ENCODE assay signal across 13 cellular contexts in the genomic region with DNA sequence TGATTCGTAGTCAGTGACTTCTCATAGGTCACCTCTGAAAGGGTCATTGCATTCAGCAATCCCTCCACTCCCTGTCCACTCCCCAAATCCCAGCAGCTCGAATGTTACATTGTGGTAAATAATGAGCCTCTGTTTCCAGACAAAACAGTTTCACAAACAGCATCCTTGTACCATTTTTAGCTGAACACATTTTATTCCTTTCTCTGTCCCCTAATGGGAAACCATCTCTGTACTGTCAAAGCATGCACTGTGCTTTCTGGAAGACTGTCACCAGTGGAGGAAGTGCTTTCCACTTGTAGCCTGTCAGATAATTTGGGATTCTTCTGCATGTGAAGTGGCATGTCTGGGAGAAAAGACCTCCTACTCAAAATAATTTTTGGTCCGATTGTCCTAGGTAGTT.
DNase-seq lines count a peak whose midpoint lies in the region; ATAC-seq and TF ChIP-seq lines count a peak whose summit lies in the region.
"Had no signal": no experiment of that assay in that cellular context is flagged by ENCODE, and none has a peak within 500 bp of the region (broad histone marks: within the 10 kb centered on the region; RNA-seq: fewer than 3 reads in every experiment).

No MANE protein-coding gene starts in this region.

- no peak for TF ChIP-seq CTCF in tibial nerve (IDR thresholded peaks at IDR 0.05)
- TF ChIP-seq CTCF in lower leg skin (IDR thresholded peaks at IDR 0.05) = no peak
- no peak for TF ChIP-seq CTCF in mucosa of descending colon (IDR thresholded peaks at IDR 0.05)

- DNase-seq in RPMI7951 (ENCODE audit: low read depth) = peak; percentile 23
- DNase-seq in foreskin melanocyte = peak; percentile 24
- DNase-seq in pons (ENCODE audit: low spot score) = peak; percentile 80
- DNase-seq in tibial nerve (ENCODE audit: low spot score in 2 of 2) = no peak
- no peak for DNase-seq in ecto neural progenitor cell (ENCODE audit: low spot score)
- no peak for DNase-seq in lower leg skin (ENCODE audit: low spot score in 2 of 2)
- DNase-seq in mucosa of descending colon = no peak
- DNase-seq: ACHN; CD4-positive, alpha-beta T cell; DMS79; H7 had no signal

- intact Hi-C loops in lower leg skin (cut with DNase I; ENCODE audit: low total_unique reads) (no loop called here), mucosa of descending colon (cut with DNase I, micrococcal nuclease) (no loop called here)

- peak overlapping the region; percentile 36 to 73 (median 65) for H3K27ac ChIP-seq in tibial nerve

- no peaks in the 10 kb centered on the region for H3K27me3 ChIP-seq in tibial nerve

- H3K9me3 ChIP-seq in tibial nerve = no peaks in the 10 kb centered on the region
- no peaks in the 10 kb centered on the region for H3K9me3 ChIP-seq in mucosa of descending colon

- no peak for TF ChIP-seq POLR2A in tibial nerve (IDR thresholded peaks at IDR 0.05)
- TF ChIP-seq POLR2A in lower leg skin (IDR thresholded peaks at IDR 0.05) = no peak

- peaks cover 0 to 17% (median 5%) of the 10 kb centered on the region in 4 donors for H3K4me1 ChIP-seq in tibial nerve
- H3K4me1 ChIP-seq in mucosa of descending colon (ENCODE audit: low read depth) = no peaks in the 10 kb centered on the region

- 34 to 50% methylated on average over 3 of the region's 3 CpGs for WGBS in tibial nerve, 2 donors
- WGBS in lower leg skin, 2 donors = 70 to 71% methylated on average over 3 of the region's 3 CpGs

- no peaks in the 10 kb centered on the region for H3K36me3 ChIP-seq in tibial nerve
- H3K36me3 ChIP-seq in mucosa of descending colon (ENCODE audit: low read depth) = no peaks in the 10 kb centered on the region

- H3K4me3 ChIP-seq in tibial nerve (no peak overlapping the region), lower leg skin (ENCODE audit: low read depth, poor library complexity, severe bottlenecking) (no peak overlapping the region), mucosa of descending colon (no peak overlapping the region)
- H3K4me3 ChIP-seq: GM12878, GM23338 had no signal

- no peak for ATAC-seq in mucosa of descending colon
- ATAC-seq: GM12878, GM23338 had no signal

- TF ChIP-seq EP300 in tibial nerve (IDR thresholded peaks at IDR 0.05) = peak in 1 of 2 donors; percentile 27

Comparison
In these comparisons a context has a peak if more than half of its experiments do, and no peak if none do; other contexts are left out.
1. DNase-seq: peak in RPMI7951 (single experiment), foreskin melanocyte (single experiment) and pons (single experiment); none in tibial nerve (0 of 2), ecto neural progenitor cell (single experiment), lower leg skin (0 of 2) and mucosa of descending colon (0 of 3).